Comparison of ENCODE assay signal across 20 cellular contexts in the genomic region with DNA sequence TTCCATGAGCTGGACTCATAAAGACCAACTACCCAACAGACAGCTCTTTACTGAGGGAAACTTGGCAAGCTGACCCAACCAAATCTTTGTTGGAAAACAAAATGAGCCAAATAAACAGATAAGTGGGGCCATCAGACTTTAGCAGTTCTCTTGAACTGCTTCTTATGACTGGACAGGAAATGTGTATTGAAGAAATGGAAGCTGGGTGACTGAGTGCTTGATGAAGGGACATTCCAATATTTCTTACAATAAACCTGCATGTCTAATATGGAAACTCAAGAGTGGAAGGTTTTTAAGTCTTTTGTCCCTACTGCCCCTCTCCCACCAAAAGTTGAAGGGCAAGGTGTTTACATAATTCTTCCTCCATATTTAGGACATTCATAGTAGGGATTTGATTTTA.
"Had no signal": no experiment of that assay in that cellular context is flagged by ENCODE, and none has a peak within 500 bp of the region (broad histone marks: within the 10 kb centered on the region; RNA-seq: fewer than 3 reads in every experiment).

No MANE protein-coding gene starts in this region.

- H3K27me3 ChIP-seq: esophagus squamous epithelium, heart right ventricle, testis, upper lobe of left lung had no signal

- H3K27ac Mint-ChIP-seq: activated naive CD8-positive, alpha-beta T cell treated with anti-CD3 and anti-CD28 coated beads, Interleukin-2, amount 10 ng/mL, durations not matched to agents 7 days and 5 days; immature natural killer cell; T-helper 1 cell treated with Interleukin-12 subunit alpha and Interleukin-12 subunit beta and Interleukin-4 antibody, amounts not matched to agents 30 μg/mL and 1 μg/mL, for 36 hours had no signal

- H3K9me3 Mint-ChIP-seq: T-helper 1 cell treated with Interleukin-12 subunit alpha and Interleukin-12 subunit beta and Interleukin-4 antibody, amounts not matched to agents 30 μg/mL and 1 μg/mL, for 36 hours had no signal

- H3K36me3 ChIP-seq: cardiac muscle cell, esophagus squamous epithelium, heart right ventricle, left ventricle myocardium inferior, upper lobe of left lung had no signal

- H3K4me3 Mint-ChIP-seq: activated naive CD8-positive, alpha-beta T cell treated with anti-CD3 and anti-CD28 coated beads, Interleukin-2, amount 10 ng/mL, durations not matched to agents 7 days and 5 days; immature natural killer cell; neural crest cell; T-helper 1 cell treated with Interleukin-12 subunit alpha and Interleukin-12 subunit beta and Interleukin-4 antibody, amounts not matched to agents 30 μg/mL and 1 μg/mL, for 36 hours had no signal

- H3K4me3 ChIP-seq: cardiac muscle cell, esophagus squamous epithelium, heart right ventricle, left ventricle myocardium inferior, testis, upper lobe of left lung had no signal

- H3K36me3 Mint-ChIP-seq: activated naive CD8-positive, alpha-beta T cell treated with anti-CD3 and anti-CD28 coated beads, Interleukin-2, amount 10 ng/mL, durations not matched to agents 7 days and 5 days had no signal

- H3K9me3 ChIP-seq: esophagus squamous epithelium, heart right ventricle, left ventricle myocardium inferior, testis, upper lobe of left lung had no signal

- H3K4me1 Mint-ChIP-seq: immature natural killer cell, neural crest cell had no signal

- H3K4me1 ChIP-seq: left ventricle myocardium inferior, testis had no signal

- H3K27ac ChIP-seq: cardiac muscle cell, esophagus squamous epithelium, heart right ventricle, left ventricle myocardium inferior, testis, upper lobe of left lung had no signal

- ATAC-seq: heart right ventricle had no signal

- DNase-seq: activated CD4-positive, alpha-beta T cell treated with anti-CD3 and anti-CD28 coated beads, Interleukin-2, amount 50 U/mL, for 1 hour; activated naive CD4-positive, alpha-beta T cell; activated naive CD8-positive, alpha-beta T cell treated with anti-CD3 and anti-CD28 coated beads, Interleukin-2, amount 10 ng/mL, durations not matched to agents 7 days and 5 days; amygdala; dermis blood vessel endothelial cell; effector memory CD4-positive, alpha-beta T cell; esophagus squamous epithelium; heart right ventricle; immature natural killer cell; kidney glomerular epithelial cell; left ventricle myocardium inferior; mammary epithelial cell; midbrain; retina; stimulated activated CD8-positive, alpha-beta memory T cell treated with anti-CD3 and anti-CD28 coated beads, Interleukin-4, amount 100 ng/mL, for 48 hours; testis; upper lobe of left lung had no signal
